In the genomic region with DNA sequence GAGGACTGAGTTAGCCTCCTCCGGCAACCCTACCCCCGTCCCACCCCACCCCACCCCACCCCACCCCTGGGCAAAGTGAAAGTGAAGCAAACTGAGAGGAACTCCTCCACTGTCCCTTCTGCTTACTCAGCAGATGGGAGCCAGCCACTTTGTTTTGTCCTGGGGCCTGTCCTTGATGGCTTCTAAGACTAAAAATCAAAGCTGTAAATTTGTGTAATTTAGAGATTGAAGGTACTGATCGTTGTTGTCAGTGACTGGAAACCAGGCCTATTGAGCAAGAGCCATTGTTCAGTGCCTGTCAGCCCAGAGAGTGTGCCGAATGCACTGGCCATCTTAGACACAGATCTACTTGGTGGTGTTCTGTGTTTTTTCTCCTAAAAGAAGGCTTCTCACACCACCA, we compare ENCODE assay signal across 9 cellular contexts.
DNase-seq lines count a peak whose midpoint lies in the region; ATAC-seq and TF ChIP-seq lines count a peak whose summit lies in the region.
"Had no signal": no experiment of that assay in that cellular context is flagged by ENCODE, and none has a peak within 500 bp of the region (broad histone marks: within the 10 kb centered on the region; RNA-seq: fewer than 3 reads in every experiment).

No MANE protein-coding gene starts in this region.

- H3K4me3 ChIP-seq in WI38 (ENCODE audit: low read depth, low read length) (peak overlapping the region; percentile 48), rectal smooth muscle tissue (ENCODE audit: low read length) (peak overlapping the region; percentile 11)

- H3K9ac ChIP-seq in rectal smooth muscle tissue (ENCODE audit: low read length), result no peak overlapping the region

- H3K4me1 ChIP-seq in rectal smooth muscle tissue (ENCODE audit: control insufficient read depth, insufficient read depth, low read length), result peaks cover 67% of the 10 kb centered on the region

- intact Hi-C loops in left cardiac atrium (cut with DNase I), result no loop called here

- no peak for TF ChIP-seq CTCF in WI38 (IDR thresholded peaks at IDR 0.05; ENCODE audit: low read depth, low read length)

- H3K36me3 ChIP-seq in rectal smooth muscle tissue (ENCODE audit: control insufficient read depth, insufficient read depth, low read length), result no peaks in the 10 kb centered on the region

- no peaks in the 10 kb centered on the region for H3K27me3 ChIP-seq in rectal smooth muscle tissue (ENCODE audit: control insufficient read depth, insufficient read depth, low read length)

- ATAC-seq in GM19023 (IDR thresholded peaks at IDR 0.05; ENCODE audit: unreplicated experiment) (peak; percentile 40), left cardiac atrium (peak; percentile 40 to 50), GM19455 (IDR thresholded peaks at IDR 0.05; ENCODE audit: unreplicated experiment) (no peak), GM21723 (IDR thresholded peaks at IDR 0.05; ENCODE audit: unreplicated experiment) (no peak)

- H3K27ac ChIP-seq in rectal smooth muscle tissue (ENCODE audit: low read depth, low read length), result peak overlapping the region; percentile 83

- DNase-seq in left cardiac atrium (no peak), COR-L47 (lab: John Stamatoyannopoulos, UW) (no peak), mucosa of gallbladder (ENCODE audit: low spot score) (no peak)
- DNase-seq: activated T-cell treated with anti-CD3 and anti-CD28 coated beads for 4 hours had no signal

Comparison
In these comparisons a context has a peak if more than half of its experiments do, and no peak if none do; other contexts are left out.
1. ATAC-seq: peak in GM19023 (single experiment) and left cardiac atrium (2 of 2); none in GM19455 (single experiment) and GM21723 (single experiment).